In genomic region chr5:118987988-118988945, GRCh38 we compare ENCODE assay signal across 1 cellular context.
TF ChIP-seq lines count a peak whose summit lies in the region.

A gene with protein sequence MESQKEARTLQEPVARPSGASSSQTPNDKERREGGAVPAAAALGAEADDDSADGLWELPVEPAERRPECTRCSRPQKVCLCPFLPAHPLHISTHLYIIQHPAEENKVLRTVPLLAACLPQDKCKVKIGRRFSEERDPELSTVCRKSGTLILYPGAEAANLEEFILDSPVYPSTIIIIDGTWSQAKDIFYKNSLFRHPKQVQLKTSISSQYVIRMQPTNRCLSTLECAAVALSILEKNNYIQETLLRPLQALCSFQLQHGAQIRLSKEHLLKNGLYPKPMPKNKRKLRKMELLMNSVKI (minus strand): TSS chr5:118988547. CDS start chr5:118988511, 36 bp downstream.

TF ChIP-seq in HepG2, 621 proteins besides CTCF, POLR2A, EP300 and RAD21 (continued from another document and continues in another):
- TF ChIP-seq ZNF414 (CRISPR knock-in tag; IDR thresholded peaks at IDR 0.05) (no peak; the same call in none of the 2 replicates), ZNF563 (CRISPR knock-in tag; IDR thresholded peaks at IDR 0.05) (peak; percentile 85), ETV5 (CRISPR knock-in tag; IDR thresholded peaks at IDR 0.05; ENCODE audit: borderline replicate concordance) (0 out of 2 replicates have a peak, but pooled peaks have one; percentile 35), CEBPG (CRISPR knock-in tag; IDR thresholded peaks at IDR 0.05) (no peak; the same call in 1 of the 2 replicates), ATF1 (CRISPR knock-in tag; IDR thresholded peaks at IDR 0.05) (no peak), ZNF552 (CRISPR knock-in tag; IDR thresholded peaks at IDR 0.05; ENCODE audit: borderline replicate concordance) (no peak), FOSL2 (CRISPR knock-in tag; IDR thresholded peaks at IDR 0.05) (no peak; the same call in none of the 2 replicates), ZNF432 (CRISPR knock-in tag; IDR thresholded peaks at IDR 0.05; ENCODE audit: borderline replicate concordance) (no peak), HES4 (CRISPR knock-in tag; IDR thresholded peaks at IDR 0.05; ENCODE audit: borderline replicate concordance) (0 out of 2 replicates have a peak, but pooled peaks have one; percentile 29), SP5 (CRISPR knock-in tag; IDR thresholded peaks at IDR 0.05; ENCODE audit: borderline replicate concordance, low read depth) (no peak), SRY (CRISPR knock-in tag; IDR thresholded peaks at IDR 0.05) (peak; percentile 78), NFYB (CRISPR knock-in tag; IDR thresholded peaks at IDR 0.05) (peak; percentile 67), ZSCAN12 (CRISPR knock-in tag; IDR thresholded peaks at IDR 0.05) (0 out of 2 replicates have a peak, but pooled peaks have one; percentile 25), ZNF12 (CRISPR knock-in tag; IDR thresholded peaks at IDR 0.05) (no peak; the same call in 1 of the 2 replicates), CHD4 (IDR thresholded peaks at IDR 0.05; ENCODE audit: borderline replicate concordance, low read length) (no peak), ZNF616 (CRISPR knock-in tag; IDR thresholded peaks at IDR 0.05; ENCODE audit: low read depth) (peak; percentile 40; the same call in 1 of the 2 replicates), ELF3 (CRISPR knock-in tag; IDR thresholded peaks at IDR 0.05) (peak; percentile 10; the same call in 1 of the 2 replicates), ZNF557 (CRISPR knock-in tag; IDR thresholded peaks at IDR 0.05) (no peak), IKZF5 (CRISPR knock-in tag; IDR thresholded peaks at IDR 0.05) (peak; percentile 83), ZNF883 (CRISPR knock-in tag; IDR thresholded peaks at IDR 0.05; ENCODE audit: not compliant biosample characterization) (peak; percentile 59), ONECUT2 (CRISPR knock-in tag; IDR thresholded peaks at IDR 0.05) (no peak), KAT7 (CRISPR knock-in tag; IDR thresholded peaks at IDR 0.05; ENCODE audit: borderline replicate concordance) (peak; percentile 70; the same call in 1 of the 2 replicates), FOXJ3 (CRISPR knock-in tag; IDR thresholded peaks at IDR 0.05; ENCODE audit: borderline replicate concordance) (no peak), ZNF205 (CRISPR knock-in tag; IDR thresholded peaks at IDR 0.05) (peak; percentile 48; the same call in 1 of the 2 replicates), ZFYVE20 (CRISPR knock-in tag; IDR thresholded peaks at IDR 0.05; ENCODE audit: borderline replicate concordance, low read depth) (0 out of 2 replicates have a peak, but pooled peaks have one; percentile 67), PAXIP1 (CRISPR knock-in tag; conservative IDR thresholded peaks at IDR 0.05) (peak; percentile 66), CEBPZ (IDR thresholded peaks at IDR 0.05; ENCODE audit: low read length) (no peak), TCF7L2 (IDR thresholded peaks at IDR 0.05; ENCODE audit: low read depth, low read length) (no peak), GZF1 (CRISPR knock-in tag; IDR thresholded peaks at IDR 0.05) (peak; percentile 41; the same call in 1 of the 2 replicates), ZNF225 (CRISPR knock-in tag; IDR thresholded peaks at IDR 0.05) (peak; percentile 28; the same call in 1 of the 2 replicates), ZBTB20 (CRISPR knock-in tag; IDR thresholded peaks at IDR 0.05; ENCODE audit: borderline replicate concordance, low read depth) (0 out of 2 replicates have a peak, but pooled peaks have one; percentile 40), GATA4 (IDR thresholded peaks at IDR 0.05; ENCODE audit: borderline replicate concordance, low read depth) (no peak)
- TF ChIP-seq, protein P1, sequence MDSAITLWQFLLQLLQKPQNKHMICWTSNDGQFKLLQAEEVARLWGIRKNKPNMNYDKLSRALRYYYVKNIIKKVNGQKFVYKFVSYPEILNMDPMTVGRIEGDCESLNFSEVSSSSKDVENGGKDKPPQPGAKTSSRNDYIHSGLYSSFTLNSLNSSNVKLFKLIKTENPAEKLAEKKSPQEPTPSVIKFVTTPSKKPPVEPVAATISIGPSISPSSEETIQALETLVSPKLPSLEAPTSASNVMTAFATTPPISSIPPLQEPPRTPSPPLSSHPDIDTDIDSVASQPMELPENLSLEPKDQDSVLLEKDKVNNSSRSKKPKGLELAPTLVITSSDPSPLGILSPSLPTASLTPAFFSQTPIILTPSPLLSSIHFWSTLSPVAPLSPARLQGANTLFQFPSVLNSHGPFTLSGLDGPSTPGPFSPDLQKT (CRISPR knock-in tag; IDR thresholded peaks at IDR 0.05; ENCODE audit: borderline replicate concordance): no peak
- TF ChIP-seq, protein P2, sequence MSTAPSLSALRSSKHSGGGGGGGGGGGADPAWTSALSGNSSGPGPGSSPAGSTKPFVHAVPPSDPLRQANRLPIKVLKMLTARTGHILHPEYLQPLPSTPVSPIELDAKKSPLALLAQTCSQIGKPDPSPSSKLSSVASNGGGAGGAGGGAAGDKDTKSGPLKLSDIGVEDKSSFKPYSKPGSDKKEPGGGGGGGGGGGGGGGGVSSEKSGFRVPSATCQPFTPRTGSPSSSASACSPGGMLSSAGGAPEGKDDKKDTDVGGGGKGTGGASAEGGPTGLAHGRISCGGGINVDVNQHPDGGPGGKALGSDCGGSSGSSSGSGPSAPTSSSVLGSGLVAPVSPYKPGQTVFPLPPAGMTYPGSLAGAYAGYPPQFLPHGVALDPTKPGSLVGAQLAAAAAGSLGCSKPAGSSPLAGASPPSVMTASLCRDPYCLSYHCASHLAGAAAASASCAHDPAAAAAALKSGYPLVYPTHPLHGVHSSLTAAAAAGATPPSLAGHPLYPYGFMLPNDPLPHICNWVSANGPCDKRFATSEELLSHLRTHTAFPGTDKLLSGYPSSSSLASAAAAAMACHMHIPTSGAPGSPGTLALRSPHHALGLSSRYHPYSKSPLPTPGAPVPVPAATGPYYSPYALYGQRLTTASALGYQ (CRISPR knock-in tag; IDR thresholded peaks at IDR 0.05): peak; percentile 63; the same call in 1 of the 2 replicates
- TF ChIP-seq, protein P3, sequence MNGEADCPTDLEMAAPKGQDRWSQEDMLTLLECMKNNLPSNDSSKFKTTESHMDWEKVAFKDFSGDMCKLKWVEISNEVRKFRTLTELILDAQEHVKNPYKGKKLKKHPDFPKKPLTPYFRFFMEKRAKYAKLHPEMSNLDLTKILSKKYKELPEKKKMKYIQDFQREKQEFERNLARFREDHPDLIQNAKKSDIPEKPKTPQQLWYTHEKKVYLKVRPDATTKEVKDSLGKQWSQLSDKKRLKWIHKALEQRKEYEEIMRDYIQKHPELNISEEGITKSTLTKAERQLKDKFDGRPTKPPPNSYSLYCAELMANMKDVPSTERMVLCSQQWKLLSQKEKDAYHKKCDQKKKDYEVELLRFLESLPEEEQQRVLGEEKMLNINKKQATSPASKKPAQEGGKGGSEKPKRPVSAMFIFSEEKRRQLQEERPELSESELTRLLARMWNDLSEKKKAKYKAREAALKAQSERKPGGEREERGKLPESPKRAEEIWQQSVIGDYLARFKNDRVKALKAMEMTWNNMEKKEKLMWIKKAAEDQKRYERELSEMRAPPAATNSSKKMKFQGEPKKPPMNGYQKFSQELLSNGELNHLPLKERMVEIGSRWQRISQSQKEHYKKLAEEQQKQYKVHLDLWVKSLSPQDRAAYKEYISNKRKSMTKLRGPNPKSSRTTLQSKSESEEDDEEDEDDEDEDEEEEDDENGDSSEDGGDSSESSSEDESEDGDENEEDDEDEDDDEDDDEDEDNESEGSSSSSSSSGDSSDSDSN (CRISPR knock-in tag; IDR thresholded peaks at IDR 0.05): peak; percentile 77; the same call in 1 of the 2 replicates
- TF ChIP-seq, protein P4, sequence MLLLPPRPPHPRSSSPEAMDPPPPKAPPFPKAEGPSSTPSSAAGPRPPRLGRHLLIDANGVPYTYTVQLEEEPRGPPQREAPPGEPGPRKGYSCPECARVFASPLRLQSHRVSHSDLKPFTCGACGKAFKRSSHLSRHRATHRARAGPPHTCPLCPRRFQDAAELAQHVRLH (CRISPR knock-in tag; IDR thresholded peaks at IDR 0.05; ENCODE audit: borderline replicate concordance, low read depth): no peak; the same call in 1 of the 2 replicates
- TF ChIP-seq, protein P5, sequence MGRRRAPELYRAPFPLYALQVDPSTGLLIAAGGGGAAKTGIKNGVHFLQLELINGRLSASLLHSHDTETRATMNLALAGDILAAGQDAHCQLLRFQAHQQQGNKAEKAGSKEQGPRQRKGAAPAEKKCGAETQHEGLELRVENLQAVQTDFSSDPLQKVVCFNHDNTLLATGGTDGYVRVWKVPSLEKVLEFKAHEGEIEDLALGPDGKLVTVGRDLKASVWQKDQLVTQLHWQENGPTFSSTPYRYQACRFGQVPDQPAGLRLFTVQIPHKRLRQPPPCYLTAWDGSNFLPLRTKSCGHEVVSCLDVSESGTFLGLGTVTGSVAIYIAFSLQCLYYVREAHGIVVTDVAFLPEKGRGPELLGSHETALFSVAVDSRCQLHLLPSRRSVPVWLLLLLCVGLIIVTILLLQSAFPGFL (CRISPR knock-in tag; IDR thresholded peaks at IDR 0.05): no peak
- TF ChIP-seq, protein P6, sequence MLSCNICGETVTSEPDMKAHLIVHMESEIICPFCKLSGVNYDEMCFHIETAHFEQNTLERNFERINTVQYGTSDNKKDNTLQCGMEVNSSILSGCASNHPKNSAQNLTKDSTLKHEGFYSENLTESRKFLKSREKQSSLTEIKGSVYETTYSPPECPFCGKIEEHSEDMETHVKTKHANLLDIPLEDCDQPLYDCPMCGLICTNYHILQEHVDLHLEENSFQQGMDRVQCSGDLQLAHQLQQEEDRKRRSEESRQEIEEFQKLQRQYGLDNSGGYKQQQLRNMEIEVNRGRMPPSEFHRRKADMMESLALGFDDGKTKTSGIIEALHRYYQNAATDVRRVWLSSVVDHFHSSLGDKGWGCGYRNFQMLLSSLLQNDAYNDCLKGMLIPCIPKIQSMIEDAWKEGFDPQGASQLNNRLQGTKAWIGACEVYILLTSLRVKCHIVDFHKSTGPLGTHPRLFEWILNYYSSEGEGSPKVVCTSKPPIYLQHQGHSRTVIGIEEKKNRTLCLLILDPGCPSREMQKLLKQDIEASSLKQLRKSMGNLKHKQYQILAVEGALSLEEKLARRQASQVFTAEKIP (CRISPR knock-in tag; IDR thresholded peaks at IDR 0.05; ENCODE audit: borderline replicate concordance): no peak
- TF ChIP-seq, protein P7, sequence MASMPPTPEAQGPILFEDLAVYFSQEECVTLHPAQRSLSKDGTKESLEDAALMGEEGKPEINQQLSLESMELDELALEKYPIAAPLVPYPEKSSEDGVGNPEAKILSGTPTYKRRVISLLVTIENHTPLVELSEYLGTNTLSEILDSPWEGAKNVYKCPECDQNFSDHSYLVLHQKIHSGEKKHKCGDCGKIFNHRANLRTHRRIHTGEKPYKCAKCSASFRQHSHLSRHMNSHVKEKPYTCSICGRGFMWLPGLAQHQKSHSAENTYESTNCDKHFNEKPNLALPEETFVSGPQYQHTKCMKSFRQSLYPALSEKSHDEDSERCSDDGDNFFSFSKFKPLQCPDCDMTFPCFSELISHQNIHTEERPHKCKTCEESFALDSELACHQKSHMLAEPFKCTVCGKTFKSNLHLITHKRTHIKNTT (CRISPR knock-in tag; IDR thresholded peaks at IDR 0.05): no peak
